1 cellular context compared by ENCODE assay signal in genomic region chr17:65696739-65697394, GRCh38.
TF ChIP-seq lines count a peak whose summit lies in the region.

No MANE protein-coding gene starts in this region.

TF ChIP-seq in H1, 55 proteins besides CTCF, POLR2A, EP300 and RAD21 (continued from another document):
- TF ChIP-seq BACH1 (IDR thresholded peaks at IDR 0.05; ENCODE audit: low read length) (no peak), SP2 (IDR thresholded peaks at IDR 0.05; ENCODE audit: low read length) (no peak), BCL11A (IDR thresholded peaks at IDR 0.05; ENCODE audit: low read depth in 2 of 2, low read length in 2 of 2) (no peak), FOSL1 (IDR thresholded peaks at IDR 0.05; ENCODE audit: insufficient read depth, low read depth, low read length) (no peak)
TF ChIP-seq in H1: peak in this region for 0.
